ENCODE assay signal across 1 cellular context in the genomic region with DNA sequence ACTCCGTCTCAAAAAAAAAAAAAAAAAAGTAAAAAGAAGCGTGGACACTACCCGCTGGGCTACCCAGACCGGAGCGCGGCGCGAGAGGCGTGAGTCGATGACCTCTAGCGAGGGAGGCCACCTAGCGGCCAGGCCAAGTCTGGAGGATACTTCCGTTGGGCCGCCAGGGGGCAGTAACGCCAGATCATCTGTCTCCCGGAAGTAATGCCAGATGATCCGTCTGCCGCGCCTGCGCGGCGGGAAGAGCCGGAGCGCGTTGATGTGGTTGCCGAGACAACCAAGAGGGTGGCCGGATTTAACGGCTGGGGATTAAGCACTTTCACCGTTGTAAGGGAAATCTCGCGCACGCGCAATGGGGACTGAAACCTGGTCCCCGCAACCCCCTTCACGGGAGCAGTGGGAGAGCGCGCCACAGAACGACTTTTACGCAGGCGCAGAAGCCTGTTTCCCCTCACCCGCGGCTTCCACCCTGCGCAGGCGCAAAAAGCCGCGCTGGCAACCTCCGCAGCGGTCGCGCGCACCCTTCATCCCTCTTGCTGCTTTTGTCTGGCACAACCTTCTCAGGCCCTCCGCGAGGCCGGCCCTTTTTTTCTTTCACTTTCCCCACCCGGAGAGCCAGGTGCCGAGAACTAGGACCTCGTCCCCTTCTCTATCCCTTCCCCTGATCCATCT.
TF ChIP-seq lines count a peak whose summit lies in the region.

No MANE protein-coding gene starts in this region.

TF ChIP-seq in HepG2, 621 proteins besides CTCF, POLR2A, EP300 and RAD21 (continued from another document and continues in another):
- TF ChIP-seq PRDM10 (CRISPR knock-in tag; IDR thresholded peaks at IDR 0.05; ENCODE audit: low read depth) (peak; percentile 65; the same call in 1 of the 2 replicates), WIZ (CRISPR knock-in tag; IDR thresholded peaks at IDR 0.05) (no peak), RBM39 (IDR thresholded peaks at IDR 0.05; ENCODE audit: low read depth, low read length, poor library complexity, severe bottlenecking) (peak; percentile 46), ZNF44 (CRISPR knock-in tag; IDR thresholded peaks at IDR 0.05) (no peak), ZFP37 (CRISPR knock-in tag; IDR thresholded peaks at IDR 0.05; ENCODE audit: borderline replicate concordance) (no peak), FOXO1 (CRISPR knock-in tag; IDR thresholded peaks at IDR 0.05) (peak; percentile 11; the same call in 1 of the 2 replicates), SP2 (CRISPR knock-in tag; IDR thresholded peaks at IDR 0.05) (no peak), ZMYM4 (CRISPR knock-in tag; IDR thresholded peaks at IDR 0.05) (peak; percentile 95), ZNF260 (CRISPR knock-in tag; IDR thresholded peaks at IDR 0.05; ENCODE audit: borderline replicate concordance, low read depth) (no peak), ZNF766 (CRISPR knock-in tag; IDR thresholded peaks at IDR 0.05; ENCODE audit: borderline replicate concordance) (peak; percentile 63; the same call in 1 of the 2 replicates), AHR (CRISPR knock-in tag; IDR thresholded peaks at IDR 0.05) (0 out of 2 replicates have a peak, but pooled peaks have one; percentile 27), FOXC1 (CRISPR knock-in tag; IDR thresholded peaks at IDR 0.05; ENCODE audit: borderline replicate concordance) (peak; percentile 57; the same call in 1 of the 2 replicates), HIC2 (CRISPR knock-in tag; IDR thresholded peaks at IDR 0.05; ENCODE audit: low read depth) (peak; percentile 63; the same call in 1 of the 2 replicates), ZNF549 (CRISPR knock-in tag; IDR thresholded peaks at IDR 0.05) (no peak), YEATS2 (CRISPR knock-in tag; IDR thresholded peaks at IDR 0.05; ENCODE audit: borderline replicate concordance) (peak; percentile 76), HOXA3 (CRISPR knock-in tag; IDR thresholded peaks at IDR 0.05) (peak; percentile 87), MED8 (CRISPR knock-in tag; IDR thresholded peaks at IDR 0.05; ENCODE audit: insufficient replicate concordance) (no peak), ZNF275 (CRISPR knock-in tag; IDR thresholded peaks at IDR 0.05; ENCODE audit: borderline replicate concordance) (no peak), ZBTB38 (CRISPR knock-in tag; IDR thresholded peaks at IDR 0.05) (peak; percentile 96), MAF1 (CRISPR knock-in tag; IDR thresholded peaks at IDR 0.05; ENCODE audit: borderline replicate concordance) (0 out of 2 replicates have a peak, but pooled peaks have one; percentile 32), ZNF431 (CRISPR knock-in tag; IDR thresholded peaks at IDR 0.05; ENCODE audit: borderline replicate concordance, low read depth) (peak; percentile 64; the same call in 1 of the 2 replicates), PCBP1 (IDR thresholded peaks at IDR 0.05; ENCODE audit: borderline replicate concordance, low read depth, low read length) (0 out of 2 replicates have a peak, but pooled peaks have one; percentile 67)
- TF ChIP-seq, protein P1, sequence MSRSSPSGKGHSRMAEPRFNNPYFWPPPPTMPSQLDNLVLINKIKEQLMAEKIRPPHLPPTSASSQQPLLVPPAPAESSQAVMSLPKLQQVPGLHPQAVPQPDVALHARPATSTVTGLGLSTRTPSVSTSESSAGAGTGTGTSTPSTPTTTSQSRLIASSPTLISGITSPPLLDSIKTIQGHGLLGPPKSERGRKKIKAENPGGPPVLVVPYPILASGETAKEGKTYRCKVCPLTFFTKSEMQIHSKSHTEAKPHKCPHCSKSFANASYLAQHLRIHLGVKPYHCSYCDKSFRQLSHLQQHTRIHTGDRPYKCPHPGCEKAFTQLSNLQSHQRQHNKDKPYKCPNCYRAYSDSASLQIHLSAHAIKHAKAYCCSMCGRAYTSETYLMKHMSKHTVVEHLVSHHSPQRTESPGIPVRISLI (CRISPR knock-in tag; IDR thresholded peaks at IDR 0.05; ENCODE audit: borderline replicate concordance), result peak; percentile 56; the same call in 1 of the 2 replicates
- TF ChIP-seq, protein P2, sequence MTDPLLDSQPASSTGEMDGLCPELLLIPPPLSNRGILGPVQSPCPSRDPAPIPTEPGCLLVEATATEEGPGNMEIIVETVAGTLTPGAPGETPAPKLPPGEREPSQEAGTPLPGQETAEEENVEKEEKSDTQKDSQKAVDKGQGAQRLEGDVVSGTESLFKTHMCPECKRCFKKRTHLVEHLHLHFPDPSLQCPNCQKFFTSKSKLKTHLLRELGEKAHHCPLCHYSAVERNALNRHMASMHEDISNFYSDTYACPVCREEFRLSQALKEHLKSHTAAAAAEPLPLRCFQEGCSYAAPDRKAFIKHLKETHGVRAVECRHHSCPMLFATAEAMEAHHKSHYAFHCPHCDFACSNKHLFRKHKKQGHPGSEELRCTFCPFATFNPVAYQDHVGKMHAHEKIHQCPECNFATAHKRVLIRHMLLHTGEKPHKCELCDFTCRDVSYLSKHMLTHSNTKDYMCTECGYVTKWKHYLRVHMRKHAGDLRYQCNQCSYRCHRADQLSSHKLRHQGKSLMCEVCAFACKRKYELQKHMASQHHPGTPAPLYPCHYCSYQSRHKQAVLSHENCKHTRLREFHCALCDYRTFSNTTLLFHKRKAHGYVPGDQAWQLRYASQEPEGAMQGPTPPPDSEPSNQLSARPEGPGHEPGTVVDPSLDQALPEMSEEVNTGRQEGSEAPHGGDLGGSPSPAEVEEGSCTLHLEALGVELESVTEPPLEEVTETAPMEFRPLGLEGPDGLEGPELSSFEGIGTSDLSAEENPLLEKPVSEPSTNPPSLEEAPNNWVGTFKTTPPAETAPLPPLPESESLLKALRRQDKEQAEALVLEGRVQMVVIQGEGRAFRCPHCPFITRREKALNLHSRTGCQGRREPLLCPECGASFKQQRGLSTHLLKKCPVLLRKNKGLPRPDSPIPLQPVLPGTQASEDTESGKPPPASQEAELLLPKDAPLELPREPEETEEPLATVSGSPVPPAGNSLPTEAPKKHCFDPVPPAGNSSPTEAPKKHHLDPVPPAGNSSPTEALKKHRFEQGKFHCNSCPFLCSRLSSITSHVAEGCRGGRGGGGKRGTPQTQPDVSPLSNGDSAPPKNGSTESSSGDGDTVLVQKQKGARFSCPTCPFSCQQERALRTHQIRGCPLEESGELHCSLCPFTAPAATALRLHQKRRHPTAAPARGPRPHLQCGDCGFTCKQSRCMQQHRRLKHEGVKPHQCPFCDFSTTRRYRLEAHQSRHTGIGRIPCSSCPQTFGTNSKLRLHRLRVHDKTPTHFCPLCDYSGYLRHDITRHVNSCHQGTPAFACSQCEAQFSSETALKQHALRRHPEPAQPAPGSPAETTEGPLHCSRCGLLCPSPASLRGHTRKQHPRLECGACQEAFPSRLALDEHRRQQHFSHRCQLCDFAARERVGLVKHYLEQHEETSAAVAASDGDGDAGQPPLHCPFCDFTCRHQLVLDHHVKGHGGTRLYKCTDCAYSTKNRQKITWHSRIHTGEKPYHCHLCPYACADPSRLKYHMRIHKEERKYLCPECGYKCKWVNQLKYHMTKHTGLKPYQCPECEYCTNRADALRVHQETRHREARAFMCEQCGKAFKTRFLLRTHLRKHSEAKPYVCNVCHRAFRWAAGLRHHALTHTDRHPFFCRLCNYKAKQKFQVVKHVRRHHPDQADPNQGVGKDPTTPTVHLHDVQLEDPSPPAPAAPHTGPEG (CRISPR knock-in tag; IDR thresholded peaks at IDR 0.05), result peak; percentile 48; the same call in 1 of the 2 replicates
- TF ChIP-seq, protein P3, sequence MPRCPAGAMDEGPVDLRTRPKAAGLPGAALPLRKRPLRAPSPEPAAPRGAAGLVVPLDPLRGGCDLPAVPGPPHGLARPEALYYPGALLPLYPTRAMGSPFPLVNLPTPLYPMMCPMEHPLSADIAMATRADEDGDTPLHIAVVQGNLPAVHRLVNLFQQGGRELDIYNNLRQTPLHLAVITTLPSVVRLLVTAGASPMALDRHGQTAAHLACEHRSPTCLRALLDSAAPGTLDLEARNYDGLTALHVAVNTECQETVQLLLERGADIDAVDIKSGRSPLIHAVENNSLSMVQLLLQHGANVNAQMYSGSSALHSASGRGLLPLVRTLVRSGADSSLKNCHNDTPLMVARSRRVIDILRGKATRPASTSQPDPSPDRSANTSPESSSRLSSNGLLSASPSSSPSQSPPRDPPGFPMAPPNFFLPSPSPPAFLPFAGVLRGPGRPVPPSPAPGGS (CRISPR knock-in tag; IDR thresholded peaks at IDR 0.05), result peak; percentile 54; the same call in 1 of the 2 replicates
- TF ChIP-seq, protein P4, sequence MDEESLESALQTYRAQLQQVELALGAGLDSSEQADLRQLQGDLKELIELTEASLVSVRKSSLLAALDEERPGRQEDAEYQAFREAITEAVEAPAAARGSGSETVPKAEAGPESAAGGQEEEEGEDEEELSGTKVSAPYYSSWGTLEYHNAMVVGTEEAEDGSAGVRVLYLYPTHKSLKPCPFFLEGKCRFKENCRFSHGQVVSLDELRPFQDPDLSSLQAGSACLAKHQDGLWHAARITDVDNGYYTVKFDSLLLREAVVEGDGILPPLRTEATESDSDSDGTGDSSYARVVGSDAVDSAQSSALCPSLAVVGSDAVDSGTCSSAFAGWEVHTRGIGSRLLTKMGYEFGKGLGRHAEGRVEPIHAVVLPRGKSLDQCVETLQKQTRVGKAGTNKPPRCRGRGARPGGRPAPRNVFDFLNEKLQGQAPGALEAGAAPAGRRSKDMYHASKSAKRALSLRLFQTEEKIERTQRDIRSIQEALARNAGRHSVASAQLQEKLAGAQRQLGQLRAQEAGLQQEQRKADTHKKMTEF (CRISPR knock-in tag; IDR thresholded peaks at IDR 0.05), result peak; percentile 82
- TF ChIP-seq, protein P5, sequence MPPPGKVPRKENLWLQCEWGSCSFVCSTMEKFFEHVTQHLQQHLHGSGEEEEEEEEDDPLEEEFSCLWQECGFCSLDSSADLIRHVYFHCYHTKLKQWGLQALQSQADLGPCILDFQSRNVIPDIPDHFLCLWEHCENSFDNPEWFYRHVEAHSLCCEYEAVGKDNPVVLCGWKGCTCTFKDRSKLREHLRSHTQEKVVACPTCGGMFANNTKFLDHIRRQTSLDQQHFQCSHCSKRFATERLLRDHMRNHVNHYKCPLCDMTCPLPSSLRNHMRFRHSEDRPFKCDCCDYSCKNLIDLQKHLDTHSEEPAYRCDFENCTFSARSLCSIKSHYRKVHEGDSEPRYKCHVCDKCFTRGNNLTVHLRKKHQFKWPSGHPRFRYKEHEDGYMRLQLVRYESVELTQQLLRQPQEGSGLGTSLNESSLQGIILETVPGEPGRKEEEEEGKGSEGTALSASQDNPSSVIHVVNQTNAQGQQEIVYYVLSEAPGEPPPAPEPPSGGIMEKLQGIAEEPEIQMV (CRISPR knock-in tag; IDR thresholded peaks at IDR 0.05; ENCODE audit: low read depth), result 0 out of 2 replicates have a peak, but pooled peaks have one; percentile 20
